In the genomic region with DNA sequence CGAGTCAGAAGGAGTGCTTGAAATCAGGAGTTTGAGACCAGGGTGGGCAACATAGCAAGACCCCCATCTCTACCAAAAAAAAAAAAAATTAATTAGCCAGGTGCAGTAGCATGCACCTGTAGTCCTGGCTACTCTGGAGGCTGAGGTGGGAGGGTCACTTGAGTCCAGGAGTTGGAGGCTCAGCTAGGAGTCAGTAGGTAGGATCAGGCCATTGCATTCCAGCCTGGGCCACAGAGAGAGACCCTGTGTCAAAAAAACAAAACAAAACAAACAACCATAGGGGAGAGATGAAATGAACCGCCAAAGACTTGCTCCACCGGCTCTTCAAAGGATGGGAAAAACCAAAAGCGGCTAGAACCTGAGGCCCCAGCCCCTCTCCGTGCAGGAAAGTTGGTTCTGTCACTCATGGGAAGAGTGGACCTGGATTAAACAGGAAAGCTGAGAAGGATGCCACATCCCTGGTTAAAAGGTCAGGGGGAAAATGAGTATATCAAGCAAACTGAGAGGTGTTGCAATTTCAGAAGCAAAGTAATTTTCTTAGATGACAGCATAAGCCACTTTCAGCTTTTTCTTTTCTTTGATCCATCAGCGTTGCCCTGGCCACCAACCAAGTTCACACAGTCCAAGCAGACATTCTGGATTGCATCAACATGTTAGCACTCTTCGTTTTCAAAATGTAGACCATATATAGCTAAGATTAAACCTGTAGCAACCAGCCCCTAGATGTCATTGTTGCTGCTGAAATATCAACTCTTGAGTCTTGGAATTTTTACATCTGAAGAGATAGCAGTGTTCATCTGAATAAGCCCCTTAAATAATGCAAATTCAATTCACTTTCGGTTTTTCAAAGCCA, we compare ENCODE assay signal across 1 cellular context.
TF ChIP-seq lines count a peak whose summit lies in the region.

No MANE protein-coding gene starts in this region.

TF ChIP-seq in GM12878, 131 proteins besides CTCF, POLR2A, EP300 and RAD21 (continued from another document):
- TF ChIP-seq E4F1 (IDR thresholded peaks at IDR 0.05; ENCODE audit: borderline replicate concordance, partially characterized antibody) (no peak), CEBPZ (IDR thresholded peaks at IDR 0.05; ENCODE audit: low read depth, low read length) (no peak), JUND (IDR thresholded peaks at IDR 0.05; ENCODE audit: low read depth, low read length) (no peak), GATAD2B (conservative IDR thresholded peaks at IDR 0.05; ENCODE audit: low read depth) (no peak), TAF1 (IDR thresholded peaks at IDR 0.05; ENCODE audit: borderline replicate concordance, low read depth, low read length) (no peak), ASH2L (IDR thresholded peaks at IDR 0.05; ENCODE audit: borderline replicate concordance, low read depth) (no peak), RUNX3 (IDR thresholded peaks at IDR 0.05; ENCODE audit: low read length) (no peak), MEF2A (IDR thresholded peaks at IDR 0.05; ENCODE audit: insufficient read depth, low read depth, low read length) (no peak), CUX1 (IDR thresholded peaks at IDR 0.05; ENCODE audit: insufficient replicate concordance, low read depth, low read length) (no peak), ZNF274 (IDR thresholded peaks at IDR 0.05; ENCODE audit: insufficient read depth, insufficient read length) (no peak), BCL11A (IDR thresholded peaks at IDR 0.05; ENCODE audit: low read depth, low read length) (no peak), YY1 (IDR thresholded peaks at IDR 0.05; ENCODE audit: low read depth, low read length) (no peak)
- TF ChIP-seq, protein P1, sequence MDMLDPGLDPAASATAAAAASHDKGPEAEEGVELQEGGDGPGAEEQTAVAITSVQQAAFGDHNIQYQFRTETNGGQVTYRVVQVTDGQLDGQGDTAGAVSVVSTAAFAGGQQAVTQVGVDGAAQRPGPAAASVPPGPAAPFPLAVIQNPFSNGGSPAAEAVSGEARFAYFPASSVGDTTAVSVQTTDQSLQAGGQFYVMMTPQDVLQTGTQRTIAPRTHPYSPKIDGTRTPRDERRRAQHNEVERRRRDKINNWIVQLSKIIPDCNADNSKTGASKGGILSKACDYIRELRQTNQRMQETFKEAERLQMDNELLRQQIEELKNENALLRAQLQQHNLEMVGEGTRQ (IDR thresholded peaks at IDR 0.05; ENCODE audit: borderline replicate concordance, low read depth, low read length), result no peak
- TF ChIP-seq, protein P2, sequence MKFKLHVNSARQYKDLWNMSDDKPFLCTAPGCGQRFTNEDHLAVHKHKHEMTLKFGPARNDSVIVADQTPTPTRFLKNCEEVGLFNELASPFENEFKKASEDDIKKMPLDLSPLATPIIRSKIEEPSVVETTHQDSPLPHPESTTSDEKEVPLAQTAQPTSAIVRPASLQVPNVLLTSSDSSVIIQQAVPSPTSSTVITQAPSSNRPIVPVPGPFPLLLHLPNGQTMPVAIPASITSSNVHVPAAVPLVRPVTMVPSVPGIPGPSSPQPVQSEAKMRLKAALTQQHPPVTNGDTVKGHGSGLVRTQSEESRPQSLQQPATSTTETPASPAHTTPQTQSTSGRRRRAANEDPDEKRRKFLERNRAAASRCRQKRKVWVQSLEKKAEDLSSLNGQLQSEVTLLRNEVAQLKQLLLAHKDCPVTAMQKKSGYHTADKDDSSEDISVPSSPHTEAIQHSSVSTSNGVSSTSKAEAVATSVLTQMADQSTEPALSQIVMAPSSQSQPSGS (IDR thresholded peaks at IDR 0.05; ENCODE audit: low read length), result no peak
- TF ChIP-seq, protein P3, sequence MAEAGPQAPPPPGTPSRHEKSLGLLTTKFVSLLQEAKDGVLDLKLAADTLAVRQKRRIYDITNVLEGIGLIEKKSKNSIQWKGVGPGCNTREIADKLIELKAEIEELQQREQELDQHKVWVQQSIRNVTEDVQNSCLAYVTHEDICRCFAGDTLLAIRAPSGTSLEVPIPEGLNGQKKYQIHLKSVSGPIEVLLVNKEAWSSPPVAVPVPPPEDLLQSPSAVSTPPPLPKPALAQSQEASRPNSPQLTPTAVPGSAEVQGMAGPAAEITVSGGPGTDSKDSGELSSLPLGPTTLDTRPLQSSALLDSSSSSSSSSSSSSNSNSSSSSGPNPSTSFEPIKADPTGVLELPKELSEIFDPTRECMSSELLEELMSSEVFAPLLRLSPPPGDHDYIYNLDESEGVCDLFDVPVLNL (IDR thresholded peaks at IDR 0.05; ENCODE audit: low read depth, low read length), result no peak
- TF ChIP-seq, protein P4, sequence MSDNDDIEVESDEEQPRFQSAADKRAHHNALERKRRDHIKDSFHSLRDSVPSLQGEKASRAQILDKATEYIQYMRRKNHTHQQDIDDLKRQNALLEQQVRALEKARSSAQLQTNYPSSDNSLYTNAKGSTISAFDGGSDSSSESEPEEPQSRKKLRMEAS (IDR thresholded peaks at IDR 0.05; ENCODE audit: low read depth, low read length), result no peak
TF ChIP-seq in GM12878: peak in this region for 0.
